In the genomic region with DNA sequence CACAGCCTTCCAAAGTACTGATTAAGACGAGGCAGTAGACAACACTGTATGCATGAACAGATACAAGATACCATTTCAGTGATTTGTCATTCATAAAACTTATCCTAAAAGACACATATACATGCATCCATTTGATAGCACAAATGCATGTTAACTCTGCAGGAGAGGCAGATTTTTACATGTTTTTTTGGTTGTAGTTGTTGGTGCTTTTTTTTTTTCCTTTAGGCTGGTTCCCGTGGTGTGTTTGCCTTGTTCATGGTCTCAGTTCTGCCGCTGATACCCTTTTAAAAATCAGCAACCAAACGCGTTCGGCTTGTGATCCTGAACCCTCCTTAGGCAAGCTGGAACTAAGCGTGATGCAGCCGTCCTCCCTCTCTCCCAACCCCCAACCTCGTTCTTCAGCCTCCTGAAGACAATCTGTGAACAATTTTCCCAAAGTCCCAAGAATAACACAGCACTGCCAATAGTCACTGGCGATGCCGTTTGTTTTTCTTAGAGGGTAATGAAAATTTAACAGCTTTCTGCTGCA, we compare ENCODE assay signal across 9 cellular contexts. TPM values are rescaled to one million over a fixed set of nuclear protein-coding genes. Genes with fewer than 3 reads are reported as not detected.
DNase-seq lines count a peak whose midpoint lies in the region; TF ChIP-seq lines count a peak whose summit lies in the region.
"Had no signal": no experiment of that assay in that cellular context is flagged by ENCODE, and none has a peak within 500 bp of the region (broad histone marks: within the 10 kb centered on the region; RNA-seq: fewer than 3 reads in every experiment).

No MANE protein-coding gene starts in this region.

- H3K4me3 ChIP-seq in stomach: peak overlapping the region; percentile 64 to 98 (median 80)

- no peaks in the 10 kb centered on the region for H3K36me3 ChIP-seq in stomach

- peaks cover 19 to 62% (median 44%) of the 10 kb centered on the region in 4 donors for H3K4me1 ChIP-seq in stomach

- intact Hi-C loops in stomach (cut with DNase I; ENCODE audit: low total_unique reads): no loop called here

- DNase-seq in NCI-H1417 (lab: John Stamatoyannopoulos, UW) (peak in 2 of 3 experiments; percentile 47 to 64), NCI-H1417 treated with DMSO at 0.1 percent for 48 hours (lab: John Stamatoyannopoulos, UW) (no peak), kidney tubule cell (ENCODE audit: low spot score) (peak; percentile 34), stomach (no peak), GM19238 (ENCODE audit: insufficient read length, low spot score) (no peak), AG08395 (ENCODE audit: low spot score) (no peak)
- DNase-seq in stimulated activated CD4-positive, alpha-beta T cell treated with anti-CD3 and anti-CD28 coated beads, Interleukin-4, amount 100 ng/mL, for 1 hour: no peak
- DNase-seq: activated effector memory CD4-positive, alpha-beta T cell treated with anti-CD3 and anti-CD28 coated beads, Interleukin-2, amount 50 U/mL, for 16 hours had no signal

- TF ChIP-seq EP300 in stomach (IDR thresholded peaks at IDR 0.05): no peak

- no peak for TF ChIP-seq POLR2A in stomach (IDR thresholded peaks at IDR 0.05)

- TF ChIP-seq CTCF in stomach (IDR thresholded peaks at IDR 0.05): no peak

- WGBS in stomach, 5 donors: 3 to 13% (median 9%) methylated on average over 11 of the region's 11 CpGs

- peaks cover 0 to 28% (median 5%) of the 10 kb centered on the region in 3 donors for H3K27me3 ChIP-seq in stomach

- peak overlapping the region; percentile 76 for H3K27ac ChIP-seq in angular gyrus (ENCODE audit: low read depth, low read length)
- H3K27ac ChIP-seq in stomach: peak overlapping the region in 3 of 5 donors; percentile 73 to 78 (median 76)

- H3K9me3 ChIP-seq in stomach: no peaks in the 10 kb centered on the region

RNA-seq across cellular contexts. Expression of gene PRICKLE1, which starts 1.2 kb away (rescaled TPM):
- total RNA-seq in stomach: 10 to 100 TPM in 2 of 5 donors, 1 to 10 TPM in 3; 2.2 to 15.1 (median 2.9) TPM
- polyA plus RNA-seq in stomach: 1 to 10 TPM in 2 of 3 donors, under 1 TPM in 1; 0.80 to 8.1 (median 2.3) TPM

Comparison
In these comparisons a context has a peak if more than half of its experiments do, and no peak if none do; other contexts are left out.
1. DNase-seq: peak in NCI-H1417 (2 of 3) and kidney tubule cell (single experiment); none in NCI-H1417 treated with DMSO at 0.1 percent for 48 hours (single experiment), stomach (single experiment), GM19238 (single experiment), AG08395 (single experiment) and stimulated activated CD4-positive, alpha-beta T cell treated with anti-CD3 and anti-CD28 coated beads, Interleukin-4, amount 100 ng/mL, for 1 hour (single experiment).